34 cellular contexts compared by ENCODE assay signal in the genomic region with DNA sequence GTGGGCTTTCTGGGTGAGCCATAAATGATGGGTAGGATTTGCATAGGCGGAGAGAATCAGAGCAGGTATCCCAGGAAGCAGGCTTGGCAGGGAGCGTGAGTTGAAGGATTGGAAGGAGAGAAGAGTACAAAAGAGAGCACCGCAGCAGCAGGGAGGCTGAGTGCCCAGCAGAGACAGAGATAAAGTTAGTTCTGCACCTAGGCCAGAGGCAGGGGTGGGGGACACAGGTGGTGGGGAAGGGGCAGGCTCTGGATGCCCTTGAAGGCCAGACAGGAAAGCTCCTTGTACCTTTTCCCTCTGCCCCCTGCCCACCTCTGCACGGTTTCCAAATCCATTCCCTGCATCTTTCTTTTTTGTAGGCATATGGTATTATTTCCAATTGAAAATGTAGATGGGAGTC. TPM values are rescaled to one million over a fixed set of nuclear protein-coding genes. Genes with fewer than 3 reads are reported as not detected.
"Had no signal": no experiment of that assay in that cellular context is flagged by ENCODE, and none has a peak within 500 bp of the region (broad histone marks: within the 10 kb centered on the region; RNA-seq: fewer than 3 reads in every experiment).

No MANE protein-coding gene starts in this region.

- H3K27me3 ChIP-seq: ascending aorta, cardiac muscle cell had no signal

- H3K9me3 ChIP-seq: ascending aorta had no signal

- H3K4me1 Mint-ChIP-seq: activated B cell treated with CpG ODN at 0.5 μM for 24 hours; activated CD4-positive, alpha-beta memory T cell treated with anti-CD3 and anti-CD28 coated beads, Interleukin-2, amount 10 ng/mL, durations not matched to agents 7 days and 5 days; activated CD4-positive, alpha-beta T cell treated with anti-CD3 and anti-CD28 coated beads, Interleukin-2, amount 10 ng/mL, durations not matched to agents 24 days and 14 days; activated CD8-positive, alpha-beta memory T cell treated with anti-CD3 and anti-CD28 coated beads, Interleukin-2, amount 10 ng/mL, durations not matched to agents 7 days and 5 days; activated naive CD4-positive, alpha-beta T cell treated with anti-CD3 and anti-CD28 coated beads, Interleukin-2, amount 10 ng/mL, durations not matched to agents 7 days and 5 days; activated naive CD4-positive, alpha-beta T cell treated with anti-CD3 and anti-CD28 coated beads, Interleukin-2, amount 50 U/mL, for 24 hours; activated naive CD8-positive, alpha-beta T cell treated with anti-CD3 and anti-CD28 coated beads, Interleukin-2, amount 10 ng/mL, durations not matched to agents 7 days and 5 days; activated naive CD8-positive, alpha-beta T cell treated with anti-CD3 and anti-CD28 coated beads, Interleukin-2, amount 50 U/mL, for 24 hours; central memory CD8-positive, alpha-beta T cell had no signal

- H3K36me3 Mint-ChIP-seq: activated CD8-positive, alpha-beta memory T cell treated with anti-CD3 and anti-CD28 coated beads, Interleukin-2, amount 10 ng/mL, durations not matched to agents 7 days and 5 days; activated naive CD4-positive, alpha-beta T cell treated with anti-CD3 and anti-CD28 coated beads, Interleukin-2, amount 10 ng/mL, durations not matched to agents 7 days and 5 days; activated naive CD4-positive, alpha-beta T cell treated with anti-CD3 and anti-CD28 coated beads, Interleukin-2, amount 50 U/mL, for 24 hours; activated naive CD8-positive, alpha-beta T cell; activated naive CD8-positive, alpha-beta T cell treated with anti-CD3 and anti-CD28 coated beads, Interleukin-2, amount 10 ng/mL, durations not matched to agents 7 days and 5 days; brain had no signal

- H3K9me3 Mint-ChIP-seq: activated B cell treated with CpG ODN at 0.5 μM for 24 hours; activated CD4-positive, alpha-beta memory T cell treated with anti-CD3 and anti-CD28 coated beads, Interleukin-2, amount 10 ng/mL, durations not matched to agents 7 days and 5 days; activated CD4-positive, alpha-beta T cell treated with anti-CD3 and anti-CD28 coated beads, Interleukin-2, amount 10 ng/mL, durations not matched to agents 24 days and 14 days; activated naive CD4-positive, alpha-beta T cell treated with anti-CD3 and anti-CD28 coated beads, Interleukin-2, amount 10 ng/mL, durations not matched to agents 7 days and 5 days; activated naive CD4-positive, alpha-beta T cell treated with anti-CD3 and anti-CD28 coated beads, Interleukin-2, amount 50 U/mL, for 24 hours; activated naive CD8-positive, alpha-beta T cell treated with anti-CD3 and anti-CD28 coated beads, Interleukin-2, amount 10 ng/mL, durations not matched to agents 7 days and 5 days; activated naive CD8-positive, alpha-beta T cell treated with anti-CD3 and anti-CD28 coated beads, Interleukin-2, amount 50 U/mL, for 24 hours; activated T-cell treated with anti-CD3 and anti-CD28 coated beads, Interleukin-2, amount 50 U/mL, for 24 hours; activated T-helper 2 cell treated with anti-CD3 and anti-CD28 coated beads, Interferon-gamma antibody, Interleukin-2, Interleukin-4, amounts not matched to agents 10 μg/mL and 5 μg/mL and 100 μg/mL, durations not matched to agents 14 hours and 24 hours and 36 hours; brain; central memory CD8-positive, alpha-beta T cell; T-helper 1 cell treated with Interleukin-12 subunit alpha and Interleukin-12 subunit beta and Interleukin-4 antibody, amounts not matched to agents 30 μg/mL and 1 μg/mL, for 36 hours; T-helper 2 cell treated with Interferon-gamma antibody and Interleukin-4, amounts not matched to agents 5 μg/mL and 100 μg/mL, for 36 hours had no signal

- ATAC-seq: activated CD8-positive, alpha-beta memory T cell treated with anti-CD3 and anti-CD28 coated beads, Interleukin-2, amount 10 ng/mL, durations not matched to agents 7 days and 5 days; activated CD8-positive, alpha-beta T cell treated with anti-CD3 and anti-CD28 coated beads, Interleukin-2, amount 10 ng/mL, durations not matched to agents 7 days and 5 days; activated naive CD8-positive, alpha-beta T cell treated with anti-CD3 and anti-CD28 coated beads, Interleukin-2, amount 50 U/mL, for 24 hours had no signal

- H3K27ac ChIP-seq: ascending aorta, cardiac muscle cell, VCaP had no signal

- H3K4me3 Mint-ChIP-seq: activated B cell treated with CpG ODN at 0.5 μM for 24 hours; activated CD4-positive, alpha-beta memory T cell treated with anti-CD3 and anti-CD28 coated beads, Interleukin-2, amount 10 ng/mL, durations not matched to agents 7 days and 5 days; activated CD4-positive, alpha-beta T cell treated with anti-CD3 and anti-CD28 coated beads, Interleukin-2, amount 10 ng/mL, durations not matched to agents 24 days and 14 days; activated CD8-positive, alpha-beta memory T cell treated with anti-CD3 and anti-CD28 coated beads, Interleukin-2, amount 10 ng/mL, durations not matched to agents 7 days and 5 days; activated CD8-positive, alpha-beta T cell treated with anti-CD3 and anti-CD28 coated beads, Interleukin-2, amount 10 ng/mL, durations not matched to agents 7 days and 5 days; activated naive CD4-positive, alpha-beta T cell treated with anti-CD3 and anti-CD28 coated beads, Interleukin-2, amount 10 ng/mL, durations not matched to agents 7 days and 5 days; activated naive CD4-positive, alpha-beta T cell treated with anti-CD3 and anti-CD28 coated beads, Interleukin-2, amount 50 U/mL, for 24 hours; activated naive CD8-positive, alpha-beta T cell; activated naive CD8-positive, alpha-beta T cell treated with anti-CD3 and anti-CD28 coated beads, Interleukin-2, amount 10 ng/mL, durations not matched to agents 7 days and 5 days; activated naive CD8-positive, alpha-beta T cell treated with anti-CD3 and anti-CD28 coated beads, Interleukin-2, amount 50 U/mL, for 24 hours; activated T-cell treated with anti-CD3 and anti-CD28 coated beads, Interleukin-2, amount 50 U/mL, for 24 hours; brain; central memory CD8-positive, alpha-beta T cell; T-helper 1 cell treated with Interleukin-12 subunit alpha and Interleukin-12 subunit beta and Interleukin-4 antibody, amounts not matched to agents 30 μg/mL and 1 μg/mL, for 36 hours; T-helper 2 cell treated with Interferon-gamma antibody and Interleukin-4, amounts not matched to agents 5 μg/mL and 100 μg/mL, for 36 hours had no signal

- H3K27me3 Mint-ChIP-seq: activated B cell treated with CpG ODN at 0.5 μM for 24 hours; activated CD4-positive, alpha-beta memory T cell treated with anti-CD3 and anti-CD28 coated beads, Interleukin-2, amount 10 ng/mL, durations not matched to agents 7 days and 5 days; activated CD4-positive, alpha-beta T cell treated with anti-CD3 and anti-CD28 coated beads, Interleukin-2, amount 10 ng/mL, durations not matched to agents 24 days and 14 days; activated naive CD8-positive, alpha-beta T cell had no signal

- DNase-seq: activated B cell treated with CpG ODN at 0.5 μM for 24 hours; activated CD4-positive, alpha-beta memory T cell treated with anti-CD3 and anti-CD28 coated beads, Interleukin-2, amount 10 ng/mL, durations not matched to agents 7 days and 5 days; activated CD4-positive, alpha-beta T cell treated with anti-CD3 and anti-CD28 coated beads for 4 hours; activated CD4-positive, alpha-beta T cell treated with anti-CD3 and anti-CD28 coated beads, Interleukin-2, amount 10 ng/mL, durations not matched to agents 24 days and 14 days; activated CD4-positive, alpha-beta T cell treated with anti-CD3 and anti-CD28 coated beads, Interleukin-2, amount 50 U/mL, for 48 hours; activated CD4-positive, CD25-positive, alpha-beta regulatory T cell treated with anti-CD3 and anti-CD28 coated beads, Interleukin-2, amount 50 U/mL, for 72 hours; activated CD8-positive, alpha-beta memory T cell treated with anti-CD3 and anti-CD28 coated beads for 24 hours; activated CD8-positive, alpha-beta memory T cell treated with anti-CD3 and anti-CD28 coated beads, Interleukin-2, amount 10 ng/mL, durations not matched to agents 7 days and 5 days; activated CD8-positive, alpha-beta memory T cell treated with anti-CD3 and anti-CD28 coated beads, Interleukin-2, amount 50 U/mL, for 48 hours; activated CD8-positive, alpha-beta T cell treated with anti-CD3 and anti-CD28 coated beads, Interleukin-2, amount 10 ng/mL, durations not matched to agents 7 days and 5 days; activated effector memory CD4-positive, alpha-beta T cell treated with Interleukin-2 at 50 U/mL for 16 hours; activated gamma-delta T cell; activated naive CD4-positive, alpha-beta T cell treated with anti-CD3 and anti-CD28 coated beads, Interleukin-2, amount 10 ng/mL, durations not matched to agents 7 days and 5 days; activated naive CD4-positive, alpha-beta T cell treated with Interleukin-2 at 50 U/mL for 16 hours; activated naive CD8-positive, alpha-beta T cell treated with anti-CD3 and anti-CD28 coated beads, Interleukin-2, amount 10 ng/mL, durations not matched to agents 7 days and 5 days; activated naive CD8-positive, alpha-beta T cell treated with anti-CD3 and anti-CD28 coated beads, Interleukin-2, amount 50 U/mL, for 24 hours; activated T-cell treated with anti-CD3 and anti-CD28 coated beads, Interleukin-2, amount 50 U/mL, for 24 hours; activated T-cell treated with anti-CD3 and anti-CD28 coated beads, Interleukin-2, amount 50 U/mL, for 48 hours; amygdala; caudate nucleus; cerebellar nuclear complex; T-helper 1 cell; T-helper 2 cell; T-helper 9 cell had no signal

- H3K4me3 ChIP-seq: ascending aorta, cardiac muscle cell had no signal

- H3K27ac Mint-ChIP-seq: activated B cell treated with CpG ODN at 0.5 μM for 24 hours; activated CD4-positive, alpha-beta memory T cell treated with anti-CD3 and anti-CD28 coated beads, Interleukin-2, amount 10 ng/mL, durations not matched to agents 7 days and 5 days; activated CD4-positive, alpha-beta T cell treated with anti-CD3 and anti-CD28 coated beads, Interleukin-2, amount 10 ng/mL, durations not matched to agents 24 days and 14 days; activated CD8-positive, alpha-beta memory T cell treated with anti-CD3 and anti-CD28 coated beads, Interleukin-2, amount 10 ng/mL, durations not matched to agents 7 days and 5 days; activated CD8-positive, alpha-beta T cell treated with anti-CD3 and anti-CD28 coated beads, Interleukin-2, amount 10 ng/mL, durations not matched to agents 7 days and 5 days; activated naive CD4-positive, alpha-beta T cell treated with anti-CD3 and anti-CD28 coated beads, Interleukin-2, amount 10 ng/mL, durations not matched to agents 7 days and 5 days; activated naive CD4-positive, alpha-beta T cell treated with anti-CD3 and anti-CD28 coated beads, Interleukin-2, amount 50 U/mL, for 24 hours; activated naive CD8-positive, alpha-beta T cell; activated naive CD8-positive, alpha-beta T cell treated with anti-CD3 and anti-CD28 coated beads, Interleukin-2, amount 10 ng/mL, durations not matched to agents 7 days and 5 days; activated naive CD8-positive, alpha-beta T cell treated with anti-CD3 and anti-CD28 coated beads, Interleukin-2, amount 50 U/mL, for 24 hours; activated T-cell treated with anti-CD3 and anti-CD28 coated beads, Interleukin-2, amount 50 U/mL, for 24 hours; activated T-helper 2 cell treated with anti-CD3 and anti-CD28 coated beads, Interferon-gamma antibody, Interleukin-2, Interleukin-4, amounts not matched to agents 10 μg/mL and 5 μg/mL and 100 μg/mL, durations not matched to agents 14 hours and 24 hours and 36 hours; brain; T-helper 1 cell treated with Interleukin-12 subunit alpha and Interleukin-12 subunit beta and Interleukin-4 antibody, amounts not matched to agents 30 μg/mL and 1 μg/mL, for 36 hours; T-helper 2 cell treated with Interferon-gamma antibody and Interleukin-4, amounts not matched to agents 5 μg/mL and 100 μg/mL, for 36 hours had no signal

- H3K36me3 ChIP-seq: ascending aorta, cardiac muscle cell had no signal

RNA-seq across cellular contexts. Expression of gene TRABD2B, which starts 33.0 kb away (rescaled TPM):
- total RNA-seq: activated B cell treated with CpG ODN at 0.5 μM for 24 hours; activated CD4-positive, alpha-beta memory T cell treated with anti-CD3 and anti-CD28 coated beads, Interleukin-2, amount 10 ng/mL, durations not matched to agents 7 days and 5 days; activated CD4-positive, alpha-beta T cell treated with anti-CD3 and anti-CD28 coated beads, Interleukin-2, amount 10 ng/mL, durations not matched to agents 24 days and 14 days; activated CD8-positive, alpha-beta memory T cell treated with anti-CD3 and anti-CD28 coated beads, Interleukin-2, amount 10 ng/mL, durations not matched to agents 7 days and 5 days; activated CD8-positive, alpha-beta T cell treated with anti-CD3 and anti-CD28 coated beads, Interleukin-2, amount 10 ng/mL, durations not matched to agents 7 days and 5 days; activated naive CD8-positive, alpha-beta T cell treated with anti-CD3 and anti-CD28 coated beads, Interleukin-2, amount 10 ng/mL, durations not matched to agents 7 days and 5 days; activated T-helper 2 cell treated with anti-CD3 and anti-CD28 coated beads, Interferon-gamma antibody, Interleukin-2, Interleukin-4, amounts not matched to agents 10 μg/mL and 5 μg/mL and 100 μg/mL, durations not matched to agents 14 hours and 24 hours and 36 hours had no signal
